Comparison of ENCODE assay signal across 11 cellular contexts in the genomic region with DNA sequence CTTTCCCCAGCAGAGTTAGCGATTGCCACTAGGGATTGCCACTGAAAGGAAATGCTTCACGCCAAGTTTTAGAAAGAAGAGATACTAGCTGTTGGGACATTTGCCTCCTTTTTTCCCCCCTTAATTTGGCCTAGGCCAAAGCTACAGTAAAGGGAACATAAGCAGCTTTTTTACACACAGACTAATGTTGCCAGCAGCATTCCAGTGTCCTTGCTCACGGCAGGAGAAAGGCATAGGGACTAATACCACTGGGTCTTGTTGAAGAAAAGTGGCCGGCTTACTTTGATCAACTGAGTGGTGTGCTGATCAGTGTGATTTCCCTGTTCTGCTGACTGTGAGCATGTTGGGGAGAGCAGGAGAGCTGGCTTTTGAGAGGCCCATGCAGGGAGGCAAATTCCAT.
DNase-seq lines count a peak whose midpoint lies in the region; ATAC-seq and TF ChIP-seq lines count a peak whose summit lies in the region.
"Had no signal": no experiment of that assay in that cellular context is flagged by ENCODE, and none has a peak within 500 bp of the region (broad histone marks: within the 10 kb centered on the region; RNA-seq: fewer than 3 reads in every experiment).

No MANE protein-coding gene starts in this region.

- POLR2A ChIA-PET in WTC11 (lab: Charles Lee): no interaction called here
- POLR2A ChIA-PET in activated CD8-positive, alpha-beta T cell treated with anti-CD3 and anti-CD28 coated beads for 36 hours (lab: Charles Lee): no interaction called here

- intact Hi-C loops in activated CD8-positive, alpha-beta T cell treated with anti-CD3 and anti-CD28 coated beads for 36 hours (cut with micrococcal nuclease): no loop called here

- ATAC-seq in WTC11 (peak; percentile 87), HG03521 (IDR thresholded peaks at IDR 0.05; ENCODE audit: unreplicated experiment) (no peak), HG03196 (IDR thresholded peaks at IDR 0.05; ENCODE audit: unreplicated experiment) (no peak)
- ATAC-seq in activated CD8-positive, alpha-beta T cell treated with anti-CD3 and anti-CD28 coated beads for 36 hours: no peak
- ATAC-seq: activated naive CD4-positive, alpha-beta T cell treated with anti-CD3 and anti-CD28 coated beads, Interleukin-2, amount 50 U/mL, for 72 hours; natural killer cell had no signal

- no peaks in the 10 kb centered on the region for H3K9me3 ChIP-seq in GM23248 (ENCODE audit: low read depth)

- H3K4me3 ChIP-seq in GM23248 (no peak overlapping the region), retinal pigment epithelial cell (ENCODE audit: low read length) (no peak overlapping the region)

- peaks cover 67% of the 10 kb centered on the region for H3K4me1 Mint-ChIP-seq in WTC11
- peaks cover 3% of the 10 kb centered on the region for H3K4me1 Mint-ChIP-seq in activated CD8-positive, alpha-beta T cell treated with anti-CD3 and anti-CD28 coated beads for 36 hours (ENCODE audit: low read depth)

- H3K27me3 Mint-ChIP-seq in WTC11 (ENCODE audit: low read depth): no peaks in the 10 kb centered on the region
- H3K27me3 Mint-ChIP-seq in activated CD8-positive, alpha-beta T cell treated with anti-CD3 and anti-CD28 coated beads for 36 hours: no peaks in the 10 kb centered on the region

- peaks cover 10% of the 10 kb centered on the region; the same call in 1 of the 2 replicates for H3K36me3 Mint-ChIP-seq in WTC11
- H3K36me3 Mint-ChIP-seq in activated CD8-positive, alpha-beta T cell treated with anti-CD3 and anti-CD28 coated beads for 36 hours (ENCODE audit: low read depth): peaks cover 20% of the 10 kb centered on the region
- H3K36me3 Mint-ChIP-seq: natural killer cell had no signal

- peak overlapping the region; percentile 94 for H3K27ac Mint-ChIP-seq in WTC11
- no peak overlapping the region for H3K27ac Mint-ChIP-seq in activated CD8-positive, alpha-beta T cell treated with anti-CD3 and anti-CD28 coated beads for 36 hours
- H3K27ac Mint-ChIP-seq: activated naive CD4-positive, alpha-beta T cell treated with anti-CD3 and anti-CD28 coated beads, Interleukin-2, amount 50 U/mL, for 72 hours had no signal

- peaks cover 34% of the 10 kb centered on the region for H3K79me2 ChIP-seq in GM23248 (ENCODE audit: insufficient read depth)

- WGBS in GM23248 (ENCODE audit: low coverage in 1 of 2, low lambda C conversion rate in 2 of 2, missing lambda C conversion rate in 2 of 2), 2 experiments: 22 to 34% methylated on average over 4 of the region's 4 CpGs

- H3K9me3 Mint-ChIP-seq in WTC11: peaks cover 6% of the 10 kb centered on the region; the same call in 1 of the 2 replicates
- no peaks in the 10 kb centered on the region for H3K9me3 Mint-ChIP-seq in activated CD8-positive, alpha-beta T cell treated with anti-CD3 and anti-CD28 coated beads for 36 hours
- H3K9me3 Mint-ChIP-seq: activated naive CD4-positive, alpha-beta T cell treated with anti-CD3 and anti-CD28 coated beads, Interleukin-2, amount 50 U/mL, for 72 hours; natural killer cell had no signal

- DNase-seq in GM23248 (peak; percentile 87), WTC11 (ENCODE audit: low spot score) (no peak), hepatic stellate cell (ENCODE audit: low spot score) (peak; percentile 21), retinal pigment epithelial cell (ENCODE audit: low read depth) (peak; percentile 97), dermis blood vessel endothelial cell (no peak)
- DNase-seq in activated CD8-positive, alpha-beta T cell treated with anti-CD3 and anti-CD28 coated beads for 36 hours: no peak
- DNase-seq: natural killer cell, RPMI8226 had no signal

- H2AFZ ChIP-seq in GM23248: no peak overlapping the region

- CTCF ChIA-PET in WTC11 (lab: Charles Lee): interaction anchor here (1.3 to 1.5 kb wide), 3 partner anchors 16 to 85 kb away, joined by 3 to 4 read pairs (median 3); no protein-coding TSS in a partner anchor
- CTCF ChIA-PET in activated CD8-positive, alpha-beta T cell treated with anti-CD3 and anti-CD28 coated beads for 36 hours (lab: Charles Lee): interaction anchor here (1.4 kb wide), 1 partner anchor 21 kb away, joined by 3 read pairs; no protein-coding TSS in a partner anchor

- H4K20me1 ChIP-seq in GM23248 (ENCODE audit: insufficient read depth): no peaks in the 10 kb centered on the region

- no peaks in the 10 kb centered on the region for H3K9me2 ChIP-seq in GM23248 (ENCODE audit: insufficient read depth)

- no peak overlapping the region for H3K9ac ChIP-seq in GM23248

- no peak overlapping the region for H3K4me3 Mint-ChIP-seq in WTC11
- H3K4me3 Mint-ChIP-seq in activated CD8-positive, alpha-beta T cell treated with anti-CD3 and anti-CD28 coated beads for 36 hours: no peak overlapping the region
- H3K4me3 Mint-ChIP-seq: natural killer cell had no signal

- H3K27ac ChIP-seq in GM23248: peak overlapping the region; percentile 31

- peaks cover 27% of the 10 kb centered on the region for H3K4me1 ChIP-seq in GM23248 (ENCODE audit: insufficient read depth)

- H3K36me3 ChIP-seq in GM23248 (ENCODE audit: low read depth): 0 out of 2 replicates have a peak, but pooled peaks cover 5% of the 10 kb centered on the region

- H3K4me2 ChIP-seq in GM23248 (ENCODE audit: unreplicated experiment): peak overlapping the region; percentile 48

- H3F3A ChIP-seq in GM23248 (ENCODE audit: insufficient read depth): peaks cover 30% of the 10 kb centered on the region

- TF ChIP-seq CTCF in WTC11 (IDR thresholded peaks at IDR 0.05) (no peak), retinal pigment epithelial cell (conservative IDR thresholded peaks at IDR 0.05; ENCODE audit: low read depth, low read length) (no peak)
- no peak for TF ChIP-seq CTCF in activated CD8-positive, alpha-beta T cell treated with anti-CD3 and anti-CD28 coated beads for 36 hours (IDR thresholded peaks at IDR 0.05)

- no peaks in the 10 kb centered on the region for H3K27me3 ChIP-seq in GM23248 (replicated peaks; ENCODE audit: insufficient read depth)

- in situ Hi-C loops in GM23248 (cut with MboI): no loop called here

TF ChIP-seq in WTC11, 78 proteins besides CTCF, POLR2A, EP300 and RAD21 (continues in another document):
- TF ChIP-seq ELF4 (CRISPR knock-in tag; IDR thresholded peaks at IDR 0.05; ENCODE audit: low read depth): no peak
- TF ChIP-seq IRF2 (CRISPR knock-in tag; IDR thresholded peaks at IDR 0.05; ENCODE audit: borderline replicate concordance, low read depth): no peak
- TF ChIP-seq ZNF317 (CRISPR knock-in tag; IDR thresholded peaks at IDR 0.05; ENCODE audit: borderline replicate concordance, low read depth): no peak
- TF ChIP-seq CREM (CRISPR knock-in tag; IDR thresholded peaks at IDR 0.05): no peak
- TF ChIP-seq, protein P1, sequence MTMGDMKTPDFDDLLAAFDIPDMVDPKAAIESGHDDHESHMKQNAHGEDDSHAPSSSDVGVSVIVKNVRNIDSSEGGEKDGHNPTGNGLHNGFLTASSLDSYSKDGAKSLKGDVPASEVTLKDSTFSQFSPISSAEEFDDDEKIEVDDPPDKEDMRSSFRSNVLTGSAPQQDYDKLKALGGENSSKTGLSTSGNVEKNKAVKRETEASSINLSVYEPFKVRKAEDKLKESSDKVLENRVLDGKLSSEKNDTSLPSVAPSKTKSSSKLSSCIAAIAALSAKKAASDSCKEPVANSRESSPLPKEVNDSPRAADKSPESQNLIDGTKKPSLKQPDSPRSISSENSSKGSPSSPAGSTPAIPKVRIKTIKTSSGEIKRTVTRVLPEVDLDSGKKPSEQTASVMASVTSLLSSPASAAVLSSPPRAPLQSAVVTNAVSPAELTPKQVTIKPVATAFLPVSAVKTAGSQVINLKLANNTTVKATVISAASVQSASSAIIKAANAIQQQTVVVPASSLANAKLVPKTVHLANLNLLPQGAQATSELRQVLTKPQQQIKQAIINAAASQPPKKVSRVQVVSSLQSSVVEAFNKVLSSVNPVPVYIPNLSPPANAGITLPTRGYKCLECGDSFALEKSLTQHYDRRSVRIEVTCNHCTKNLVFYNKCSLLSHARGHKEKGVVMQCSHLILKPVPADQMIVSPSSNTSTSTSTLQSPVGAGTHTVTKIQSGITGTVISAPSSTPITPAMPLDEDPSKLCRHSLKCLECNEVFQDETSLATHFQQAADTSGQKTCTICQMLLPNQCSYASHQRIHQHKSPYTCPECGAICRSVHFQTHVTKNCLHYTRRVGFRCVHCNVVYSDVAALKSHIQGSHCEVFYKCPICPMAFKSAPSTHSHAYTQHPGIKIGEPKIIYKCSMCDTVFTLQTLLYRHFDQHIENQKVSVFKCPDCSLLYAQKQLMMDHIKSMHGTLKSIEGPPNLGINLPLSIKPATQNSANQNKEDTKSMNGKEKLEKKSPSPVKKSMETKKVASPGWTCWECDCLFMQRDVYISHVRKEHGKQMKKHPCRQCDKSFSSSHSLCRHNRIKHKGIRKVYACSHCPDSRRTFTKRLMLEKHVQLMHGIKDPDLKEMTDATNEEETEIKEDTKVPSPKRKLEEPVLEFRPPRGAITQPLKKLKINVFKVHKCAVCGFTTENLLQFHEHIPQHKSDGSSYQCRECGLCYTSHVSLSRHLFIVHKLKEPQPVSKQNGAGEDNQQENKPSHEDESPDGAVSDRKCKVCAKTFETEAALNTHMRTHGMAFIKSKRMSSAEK (CRISPR knock-in tag; IDR thresholded peaks at IDR 0.05; ENCODE audit: borderline replicate concordance): no peak
- no peak for TF ChIP-seq ZNF671 (CRISPR knock-in tag; IDR thresholded peaks at IDR 0.05)
- TF ChIP-seq KAT7 (CRISPR knock-in tag; IDR thresholded peaks at IDR 0.05; ENCODE audit: borderline replicate concordance): no peak
- TF ChIP-seq ZSCAN18 (CRISPR knock-in tag; IDR thresholded peaks at IDR 0.05): no peak

Comparison
In these comparisons a context has a peak if more than half of its experiments do, and no peak if none do; other contexts are left out.
1. DNase-seq: peak in GM23248 (single experiment), hepatic stellate cell (single experiment) and retinal pigment epithelial cell (single experiment); none in WTC11 (single experiment), dermis blood vessel endothelial cell (single experiment) and activated CD8-positive, alpha-beta T cell treated with anti-CD3 and anti-CD28 coated beads for 36 hours (single experiment).